Comparison of ENCODE assay signal across 9 cellular contexts in the genomic region with DNA sequence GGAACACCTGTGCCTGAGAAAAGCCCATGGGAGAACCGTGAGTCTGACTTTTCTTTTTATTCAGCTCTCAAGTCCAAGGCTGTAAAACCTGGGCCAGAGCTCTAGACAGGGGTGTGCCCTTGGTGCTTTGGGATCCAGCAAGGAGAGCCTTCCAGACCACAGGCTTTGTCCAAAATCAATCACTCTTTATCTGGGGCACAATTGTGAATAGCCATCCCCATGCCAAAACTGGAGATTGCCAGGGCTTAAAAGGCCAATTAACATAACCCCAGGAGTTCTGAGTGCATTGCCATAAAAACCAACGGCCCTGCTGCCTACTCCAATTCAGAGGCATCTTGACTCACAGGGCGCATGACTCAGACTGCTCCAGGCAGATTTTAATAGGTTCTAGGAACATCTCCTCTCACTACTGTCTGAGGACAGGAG.
DNase-seq lines count a peak whose midpoint lies in the region; ATAC-seq and TF ChIP-seq lines count a peak whose summit lies in the region.
"Had no signal": no experiment of that assay in that cellular context is flagged by ENCODE, and none has a peak within 500 bp of the region (broad histone marks: within the 10 kb centered on the region; RNA-seq: fewer than 3 reads in every experiment).

No MANE protein-coding gene starts in this region.

- peak overlapping the region; percentile 42 for H3K27ac ChIP-seq in foreskin keratinocyte
- H3K27ac ChIP-seq: adrenal gland had no signal

- no peak for TF ChIP-seq CTCF in foreskin keratinocyte (conservative IDR thresholded peaks at IDR 0.05)

- peak; percentile 96 for DNase-seq in A172 (ENCODE audit: low spot score)
- DNase-seq in HPDE6-E6E7 (ENCODE audit: extremely low spot score) = peak; percentile 68
- peak; percentile 80 for DNase-seq in RPMI7951 (ENCODE audit: low read depth)
- peak; percentile 84 to 91 for DNase-seq in foreskin keratinocyte
- no peak for DNase-seq in activated T-cell treated with anti-CD3 and anti-CD28 coated beads, Interleukin-2, amount 50 U/mL, for 1 hour
- DNase-seq in NK-92 treated with Interleukin-12 subunit alpha and Interleukin-12 subunit beta, amount 100 ng/mL, for 24 hours (lab: John Stamatoyannopoulos, UW) = no peak

- peak; percentile 82 for ATAC-seq in foreskin keratinocyte
- ATAC-seq in HG03159 (IDR thresholded peaks at IDR 0.05; ENCODE audit: unreplicated experiment) = no peak
- no peak for ATAC-seq in GM18520 (IDR thresholded peaks at IDR 0.05; ENCODE audit: unreplicated experiment)

- no peaks in the 10 kb centered on the region for H3K27me3 ChIP-seq in foreskin keratinocyte
- H3K27me3 ChIP-seq: adrenal gland had no signal

- peaks cover 28% of the 10 kb centered on the region for H3K4me1 ChIP-seq in foreskin keratinocyte
- H3K4me1 ChIP-seq: adrenal gland had no signal

Comparison
In these comparisons a context has a peak if more than half of its experiments do, and no peak if none do; other contexts are left out.
1. DNase-seq: peak in A172 (single experiment), HPDE6-E6E7 (single experiment), RPMI7951 (single experiment) and foreskin keratinocyte (2 of 2); none in activated T-cell treated with anti-CD3 and anti-CD28 coated beads, Interleukin-2, amount 50 U/mL, for 1 hour (single experiment) and NK-92 treated with Interleukin-12 subunit alpha and Interleukin-12 subunit beta, amount 100 ng/mL, for 24 hours (single experiment).